In the genomic region with DNA sequence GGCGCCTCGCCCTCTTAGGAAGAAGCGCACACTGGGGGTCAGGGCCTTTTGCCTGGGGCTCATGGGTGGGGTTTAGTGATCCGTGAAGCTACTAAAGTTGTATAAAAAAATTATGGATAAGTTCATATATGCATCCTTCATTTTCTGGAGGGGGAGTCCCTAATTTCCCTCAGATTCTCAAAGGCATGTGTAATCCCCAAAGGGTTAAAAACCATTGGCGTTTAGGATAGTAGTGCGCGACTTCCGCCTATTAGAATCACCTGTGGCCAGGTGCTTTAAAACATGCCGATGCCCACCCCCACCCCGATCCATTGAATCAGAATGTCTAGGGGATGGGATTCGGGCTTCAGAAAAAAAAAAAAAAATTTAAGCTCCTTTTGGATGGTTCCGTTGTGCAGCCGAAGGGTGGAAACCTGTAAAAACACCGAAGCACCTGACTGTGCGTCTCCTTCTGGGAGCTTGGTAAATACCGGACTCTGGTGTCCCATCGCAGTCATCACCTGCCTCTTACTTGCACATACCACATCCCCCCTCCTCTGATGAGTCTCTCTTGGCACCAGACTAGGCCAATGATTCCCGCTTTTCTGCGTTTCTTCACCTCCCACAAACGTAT, we compare ENCODE assay signal across 8 cellular contexts. TPM values are rescaled to one million over a fixed set of nuclear protein-coding genes. Genes with fewer than 3 reads are reported as not detected.
DNase-seq lines count a peak whose midpoint lies in the region; ATAC-seq and TF ChIP-seq lines count a peak whose summit lies in the region.

No MANE protein-coding gene starts in this region.

- H3K4me1 Mint-ChIP-seq in activated naive CD8-positive, alpha-beta T cell treated with anti-CD3 and anti-CD28 coated beads for 36 hours, result peaks cover 30% of the 10 kb centered on the region
- H3K4me1 Mint-ChIP-seq in stimulated activated memory B cell treated with anti-CD40 and anti-IgM and Interleukin-4, amounts not matched to agents 10 μg/mL and 1 μg/mL and 100 μg/mL, for 72 hours, result peaks cover 28% of the 10 kb centered on the region

- H3K9me3 ChIP-seq in cardiac muscle cell (ENCODE audit: low read depth) (no peaks in the 10 kb centered on the region), iPS-20b (ENCODE audit: insufficient read depth, low read depth, low read length) (no peaks in the 10 kb centered on the region)

- H3K27me3 Mint-ChIP-seq in activated naive CD8-positive, alpha-beta T cell treated with anti-CD3 and anti-CD28 coated beads for 36 hours, result no peaks in the 10 kb centered on the region
- H3K27me3 Mint-ChIP-seq in stimulated activated memory B cell treated with anti-CD40 and anti-IgM and Interleukin-4, amounts not matched to agents 10 μg/mL and 1 μg/mL and 100 μg/mL, for 72 hours, result no peaks in the 10 kb centered on the region

- peak overlapping the region; percentile 75; the same call in 1 of the 2 replicates for H3K9ac ChIP-seq in iPS-20b (ENCODE audit: low read depth, low read length)

- H3K4me3 Mint-ChIP-seq in activated naive CD8-positive, alpha-beta T cell treated with anti-CD3 and anti-CD28 coated beads for 36 hours, result peak overlapping the region; percentile 74
- peak overlapping the region; percentile 94 for H3K4me3 Mint-ChIP-seq in stimulated activated memory B cell treated with anti-CD40 and anti-IgM and Interleukin-4, amounts not matched to agents 10 μg/mL and 1 μg/mL and 100 μg/mL, for 72 hours

- peak overlapping the region; percentile 42 for H3K27ac Mint-ChIP-seq in activated naive CD8-positive, alpha-beta T cell treated with anti-CD3 and anti-CD28 coated beads for 36 hours
- peak overlapping the region; percentile 89 for H3K27ac Mint-ChIP-seq in stimulated activated memory B cell treated with anti-CD40 and anti-IgM and Interleukin-4, amounts not matched to agents 10 μg/mL and 1 μg/mL and 100 μg/mL, for 72 hours

- H3K9me3 Mint-ChIP-seq in activated naive CD8-positive, alpha-beta T cell treated with anti-CD3 and anti-CD28 coated beads for 36 hours, result no peaks in the 10 kb centered on the region
- H3K9me3 Mint-ChIP-seq in stimulated activated memory B cell treated with anti-CD40 and anti-IgM and Interleukin-4, amounts not matched to agents 10 μg/mL and 1 μg/mL and 100 μg/mL, for 72 hours, result no peaks in the 10 kb centered on the region

- no peak for ATAC-seq in left ventricle myocardium superior
- no peak for ATAC-seq in stimulated activated memory B cell treated with anti-CD40 and anti-IgM and Interleukin-4, amounts not matched to agents 10 μg/mL and 1 μg/mL and 100 μg/mL, for 72 hours
- no peak for ATAC-seq in HG02938 (IDR thresholded peaks at IDR 0.05; ENCODE audit: unreplicated experiment)

- intact Hi-C loops in left ventricle myocardium superior (cut with micrococcal nuclease), result no loop called here

- H3K36me3 Mint-ChIP-seq in activated naive CD8-positive, alpha-beta T cell treated with anti-CD3 and anti-CD28 coated beads for 36 hours, result peaks cover 17% of the 10 kb centered on the region
- no peaks in the 10 kb centered on the region for H3K36me3 Mint-ChIP-seq in stimulated activated memory B cell treated with anti-CD40 and anti-IgM and Interleukin-4, amounts not matched to agents 10 μg/mL and 1 μg/mL and 100 μg/mL, for 72 hours

- H3K27me3 ChIP-seq in cardiac muscle cell, result no peaks in the 10 kb centered on the region
- peaks cover 17% of the 10 kb centered on the region; the same call in 1 of the 2 replicates for H3K27me3 ChIP-seq in iPS-20b (ENCODE audit: insufficient read depth, low read length)

- no peaks in the 10 kb centered on the region for H3K36me3 ChIP-seq in cardiac muscle cell
- peaks cover 16% of the 10 kb centered on the region; the same call in 1 of the 2 replicates for H3K36me3 ChIP-seq in iPS-20b (ENCODE audit: insufficient read depth, low read depth, low read length)

- H3K27ac ChIP-seq in cardiac muscle cell, result no peak overlapping the region
- no peak overlapping the region for H3K27ac ChIP-seq in iPS-20b (ENCODE audit: low read length)

- H3K4me3 ChIP-seq in cardiac muscle cell (peak overlapping the region; percentile 62), iPS-20b (ENCODE audit: low read length) (peak overlapping the region; percentile 90)

- DNase-seq in cardiac muscle cell (ENCODE audit: low read depth in 1 of 2, low spot score in 1 of 2) (peak in 1 of 2 donors; percentile 13), left ventricle myocardium superior (no peak), NCI-H226 (no peak)
- no peak for DNase-seq in activated naive CD8-positive, alpha-beta T cell treated with anti-CD3 and anti-CD28 coated beads for 36 hours
- no peak for DNase-seq in effector CD8-positive, alpha-beta T cell (lab: John Stamatoyannopoulos, UW)

- peaks cover 9% of the 10 kb centered on the region for H3K4me1 ChIP-seq in cardiac muscle cell (ENCODE audit: low read depth)
- peaks cover 10% of the 10 kb centered on the region for H3K4me1 ChIP-seq in iPS-20b (ENCODE audit: insufficient read depth, low read length)

- no peak for TF ChIP-seq CTCF in cardiac muscle cell (IDR thresholded peaks at IDR 0.05; ENCODE audit: low read depth, low read length)

RNA-seq across cellular contexts. Expression of a gene that starts 0.6 kb away (rescaled TPM):
- 6.7 and 12.4 TPM in 2 replicates for total RNA-seq in cardiac muscle cell
- polyA plus RNA-seq in cardiac muscle cell, result 10.2 and 14.4 TPM in 2 replicates
- total RNA-seq in left ventricle myocardium superior, result 5.6 TPM
- total RNA-seq in activated naive CD8-positive, alpha-beta T cell treated with anti-CD3 and anti-CD28 coated beads for 36 hours, result 1 to 10 TPM; 9.3 to 9.4 TPM
